In the genomic region with DNA sequence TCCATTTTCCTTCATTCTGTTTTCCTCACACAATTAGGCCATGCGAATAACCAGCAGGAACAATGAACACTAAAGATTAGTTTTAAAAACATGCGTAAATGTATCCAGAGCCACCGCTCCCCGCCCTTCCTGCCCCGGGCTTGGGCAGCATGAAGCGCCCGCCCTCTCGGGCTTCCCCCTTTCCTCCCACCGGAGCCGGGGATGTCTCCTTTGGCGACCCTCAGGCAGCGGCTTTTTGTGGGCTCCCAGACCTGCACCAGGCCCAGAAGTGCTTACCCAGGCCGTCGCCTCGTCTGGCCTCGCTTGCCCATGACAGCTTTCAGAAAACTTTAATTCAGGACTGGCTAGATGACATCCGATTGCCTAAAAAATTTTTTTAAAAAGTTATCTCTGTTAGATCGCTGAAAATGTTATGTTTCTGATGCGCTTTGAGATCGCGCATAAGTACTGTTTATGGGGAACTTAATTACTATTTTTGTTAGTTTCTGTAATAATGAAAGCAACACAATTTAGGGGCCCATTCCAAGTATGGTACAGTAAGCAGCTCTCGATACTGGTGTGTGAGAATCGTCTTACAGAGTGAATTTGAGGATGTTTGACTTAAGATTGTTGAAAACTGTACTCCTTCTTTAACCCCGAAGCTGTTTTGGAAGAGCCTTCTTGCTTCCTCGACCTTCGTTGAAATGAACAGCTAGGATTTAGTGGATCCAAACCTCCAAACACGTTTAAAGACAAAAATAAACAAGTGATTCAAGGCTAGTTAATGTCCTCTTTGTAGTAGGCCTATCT, we compare ENCODE assay signal across 8 cellular contexts. TPM values are rescaled to one million over a fixed set of nuclear protein-coding genes. Genes with fewer than 3 reads are reported as not detected.
A peak's percentile ranks its signal among the peaks of the same experiment; 100 is the strongest.
DNase-seq lines count a peak whose midpoint lies in the region; ATAC-seq and TF ChIP-seq lines count a peak whose summit lies in the region.

No MANE protein-coding gene starts in this region.

- peak overlapping the region; percentile 81 to 92 for H3K4me3 Mint-ChIP-seq in effector memory CD8-positive, alpha-beta T cell

- peaks cover 10% of the 10 kb centered on the region for H3K4me1 ChIP-seq in mesodermal cell (ENCODE audit: control insufficient read depth, insufficient read depth, low read length, poor library complexity, severe bottlenecking)
- H3K4me1 ChIP-seq in transverse colon = peaks cover 0 to 26% (median 14%) of the 10 kb centered on the region in 4 donors

- no peaks in the 10 kb centered on the region for H3K9me3 Mint-ChIP-seq in effector memory CD8-positive, alpha-beta T cell

- no peaks in the 10 kb centered on the region for H3K9me3 ChIP-seq in mesodermal cell (ENCODE audit: control insufficient read depth, low read length)
- H3K9me3 ChIP-seq in transverse colon = no peaks in the 10 kb centered on the region

- TF ChIP-seq CTCF in transverse colon (IDR thresholded peaks at IDR 0.05) = no peak

- 0 to 23% methylated on average over 11 to 20 of the region's 27 CpGs for WGBS in mesodermal cell (ENCODE audit: insufficient coverage in 2 of 2), 2 experiments
- 3 to 24% methylated on average over 12 to 27 of the region's 27 CpGs for WGBS in transverse colon (ENCODE audit: low coverage in 1 of 2), 2 donors

- no peaks in the 10 kb centered on the region for H3K27me3 ChIP-seq in transverse colon

- intact Hi-C loops in transverse colon (cut with DNase I; ENCODE audit: low total_unique reads) = no loop called here

- H3K4me3 ChIP-seq in mesodermal cell (ENCODE audit: extremely low read depth, insufficient read depth, low read length, poor library complexity, severe bottlenecking) (peak overlapping the region; percentile 73), transverse colon (peak overlapping the region; percentile 61 to 87 (median 72))

- ATAC-seq in GM21390 (IDR thresholded peaks at IDR 0.05; ENCODE audit: unreplicated experiment) = peak; percentile 34
- ATAC-seq in effector memory CD8-positive, alpha-beta T cell (replicated peaks) = peak; percentile 32

- peak; percentile 56 for DNase-seq in GM03348 (ENCODE audit: low spot score)
- peak in 45 of 76 experiments; percentile 13 to 63 (median 43) for DNase-seq in HUDEP-2 (lab: John Stamatoyannopoulos, UW; ENCODE audit: unreplicated experiment in 76 of 76)
- peak; percentile 4 for DNase-seq in T-helper 9 cell
- peak in 2 of 3 experiments; percentile 1 to 3 for DNase-seq in effector memory CD8-positive, alpha-beta T cell
- peak; percentile 28 for DNase-seq in transverse colon
- DNase-seq in OCI-M2 (lab: John Stamatoyannopoulos, UW; ENCODE audit: unreplicated experiment) = no peak

- peak overlapping the region; percentile 44 for H3K27ac ChIP-seq in mesodermal cell (ENCODE audit: low read depth, low read length, severe bottlenecking)
- H3K27ac ChIP-seq in transverse colon = peak overlapping the region; percentile 88 to 96 (median 92)

- H3K4me1 Mint-ChIP-seq in effector memory CD8-positive, alpha-beta T cell (ENCODE audit: low read depth in 2 of 2) = peaks cover 0 to 18% of the 10 kb centered on the region in 2 donors

- in situ Hi-C loops in transverse colon (cut with MboI; ENCODE audit: low pct_ligation_motif_present in 1 of 4, low pct_unique_long_range_greater_than_20kb in 1 of 4, low sequenced_read_pairs in 3 of 4) = loop anchor here in 1 of 4 donors (25.0 kb wide), 1 partner anchor 111 kb away; no protein-coding TSS in a partner anchor

- H3K36me3 ChIP-seq in mesodermal cell (ENCODE audit: control insufficient read depth, insufficient read depth, low read length) = peaks cover 12% of the 10 kb centered on the region
- H3K36me3 ChIP-seq in transverse colon = no peaks in the 10 kb centered on the region

- TF ChIP-seq EP300 in transverse colon (IDR thresholded peaks at IDR 0.05; ENCODE audit: low read depth) = no peak

- H3K36me3 Mint-ChIP-seq in effector memory CD8-positive, alpha-beta T cell (ENCODE audit: insufficient read depth) = no peaks in the 10 kb centered on the region

- H3K27ac Mint-ChIP-seq in effector memory CD8-positive, alpha-beta T cell = peak overlapping the region in 1 of 2 donors; percentile 93

- no peaks in the 10 kb centered on the region for H3K27me3 Mint-ChIP-seq in effector memory CD8-positive, alpha-beta T cell

- TF ChIP-seq POLR2A in transverse colon (IDR thresholded peaks at IDR 0.05) = no peak

RNA-seq across cellular contexts. Expression of a gene that starts 1.1 kb away (rescaled TPM):
- polyA plus RNA-seq in mesodermal cell (2013, experiment 1 of 2) = 24.4 TPM
- polyA plus RNA-seq in mesodermal cell (2013, experiment 2 of 2) = 23.1 TPM
- total RNA-seq in transverse colon = 10 to 100 TPM; 24.7 to 40.2 (median 33.8) TPM
